In the genomic region with DNA sequence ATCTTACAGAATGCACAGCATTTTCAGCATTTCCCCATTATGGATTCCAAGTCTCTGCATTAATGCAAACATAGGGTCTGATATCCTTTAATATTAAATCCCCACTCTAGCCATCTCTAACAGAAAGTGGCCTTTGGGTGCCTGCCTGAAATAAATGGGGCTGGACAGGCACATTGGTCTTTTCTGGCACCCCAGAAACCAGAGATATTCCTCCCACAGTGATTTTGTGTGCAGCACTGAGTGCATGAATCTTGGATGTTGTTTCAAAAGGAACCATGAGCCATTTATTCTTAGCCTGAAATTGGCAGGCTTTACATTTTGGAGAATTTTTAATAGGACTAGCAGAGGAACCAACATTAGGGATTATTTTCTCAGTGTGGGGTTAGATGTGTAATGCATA, we compare ENCODE assay signal across 21 cellular contexts.
"Had no signal": no experiment of that assay in that cellular context is flagged by ENCODE, and none has a peak within 500 bp of the region (broad histone marks: within the 10 kb centered on the region; RNA-seq: fewer than 3 reads in every experiment).

No MANE protein-coding gene starts in this region.

- H3K36me3 Mint-ChIP-seq: activated naive CD8-positive, alpha-beta T cell treated with anti-CD3 and anti-CD28 coated beads, Interleukin-2, amount 10 ng/mL, durations not matched to agents 7 days and 5 days; natural killer cell had no signal

- H3K36me3 ChIP-seq: cardiac muscle cell, uterus had no signal

- DNase-seq: activated B cell treated with CpG ODN at 0.5 μM for 24 hours; activated CD4-positive, alpha-beta T cell treated with anti-CD3 and anti-CD28 coated beads for 4 hours; activated CD4-positive, alpha-beta T cell treated with anti-CD3 and anti-CD28 coated beads, Interleukin-2, amount 50 U/mL, for 48 hours; activated CD8-positive, alpha-beta memory T cell treated with anti-CD3 and anti-CD28 coated beads, Interleukin-2, amount 50 U/mL, for 48 hours; activated naive CD4-positive, alpha-beta T cell; activated naive CD8-positive, alpha-beta T cell treated with anti-CD3 and anti-CD28 coated beads, Interleukin-2, amount 10 ng/mL, durations not matched to agents 7 days and 5 days; activated T-cell treated with anti-CD3 and anti-CD28 coated beads, Interleukin-2, amount 50 U/mL, for 4 hours; effector CD4-positive, alpha-beta T cell; left colon; natural killer cell; stimulated activated CD4-positive, alpha-beta T cell treated with anti-CD3 and anti-CD28 coated beads, Interleukin-1b, Interleukin-23, amount 100 ng/mL, for 48 hours; stimulated activated naive CD8-positive, alpha-beta T cell treated with anti-CD3 and anti-CD28 coated beads, Interleukin-15, amount 100 ng/mL, for 72 hours; T1000; trophoblast cell had no signal

- ATAC-seq: activated T-cell treated with anti-CD3 and anti-CD28 coated beads, Interleukin-2, amount 50 U/mL, for 4 hours; left colon; natural killer cell; stimulated activated naive CD8-positive, alpha-beta T cell treated with anti-CD3 and anti-CD28 coated beads, Interleukin-15, amount 100 ng/mL, for 72 hours had no signal

- H3K9me3 ChIP-seq: uterus had no signal

- H3K4me3 Mint-ChIP-seq: activated B cell treated with CpG ODN at 0.5 μM for 24 hours; activated naive CD8-positive, alpha-beta T cell treated with anti-CD3 and anti-CD28 coated beads, Interleukin-2, amount 10 ng/mL, durations not matched to agents 7 days and 5 days; activated T-cell treated with anti-CD3 and anti-CD28 coated beads, Interleukin-2, amount 50 U/mL, for 4 hours; dendritic cell treated with granulocyte-macrophage colony-stimulating factor and Interleukin-4, amounts not matched to agents 40 ng/mL and 50 ng/mL, for 4 days; natural killer cell; stimulated activated naive CD8-positive, alpha-beta T cell treated with anti-CD3 and anti-CD28 coated beads, Interleukin-15, amount 100 ng/mL, for 72 hours had no signal

- H3K27ac ChIP-seq: cardiac muscle cell, skin epidermis had no signal

- H3K27ac Mint-ChIP-seq: activated B cell treated with CpG ODN at 0.5 μM for 24 hours; activated naive CD8-positive, alpha-beta T cell treated with anti-CD3 and anti-CD28 coated beads, Interleukin-2, amount 10 ng/mL, durations not matched to agents 7 days and 5 days; activated T-helper 2 cell treated with anti-CD3 and anti-CD28 coated beads, Interferon-gamma antibody, Interleukin-2, Interleukin-4, amounts not matched to agents 10 μg/mL and 5 μg/mL and 100 μg/mL, durations not matched to agents 14 hours and 24 hours and 36 hours; dendritic cell treated with granulocyte-macrophage colony-stimulating factor and Interleukin-4, amounts not matched to agents 40 ng/mL and 50 ng/mL, for 4 days; natural killer cell; progenitor cell of endocrine pancreas; stimulated activated naive CD8-positive, alpha-beta T cell treated with anti-CD3 and anti-CD28 coated beads, Interleukin-15, amount 100 ng/mL, for 72 hours had no signal

- H3K4me1 ChIP-seq: uterus had no signal

- H3K4me3 ChIP-seq: cardiac muscle cell, lung, skin epidermis, uterus had no signal

- H3K27me3 ChIP-seq: cardiac muscle cell, uterus had no signal

- H3K9me3 Mint-ChIP-seq: activated T-helper 2 cell treated with anti-CD3 and anti-CD28 coated beads, Interferon-gamma antibody, Interleukin-2, Interleukin-4, amounts not matched to agents 10 μg/mL and 5 μg/mL and 100 μg/mL, durations not matched to agents 14 hours and 24 hours and 36 hours; dendritic cell treated with granulocyte-macrophage colony-stimulating factor and Interleukin-4, amounts not matched to agents 40 ng/mL and 50 ng/mL, for 4 days had no signal

- H3K27me3 Mint-ChIP-seq: activated B cell treated with CpG ODN at 0.5 μM for 24 hours; activated naive CD8-positive, alpha-beta T cell treated with anti-CD3 and anti-CD28 coated beads, Interleukin-2, amount 10 ng/mL, durations not matched to agents 7 days and 5 days; dendritic cell treated with granulocyte-macrophage colony-stimulating factor and Interleukin-4, amounts not matched to agents 40 ng/mL and 50 ng/mL, for 4 days; progenitor cell of endocrine pancreas; stimulated activated naive CD8-positive, alpha-beta T cell treated with anti-CD3 and anti-CD28 coated beads, Interleukin-15, amount 100 ng/mL, for 72 hours had no signal

- H3K4me1 Mint-ChIP-seq: activated B cell treated with CpG ODN at 0.5 μM for 24 hours; activated naive CD8-positive, alpha-beta T cell treated with anti-CD3 and anti-CD28 coated beads, Interleukin-2, amount 10 ng/mL, durations not matched to agents 7 days and 5 days; natural killer cell; stimulated activated naive CD8-positive, alpha-beta T cell treated with anti-CD3 and anti-CD28 coated beads, Interleukin-15, amount 100 ng/mL, for 72 hours had no signal
